Comparison of ENCODE assay signal across 2 cellular contexts in the genomic region with DNA sequence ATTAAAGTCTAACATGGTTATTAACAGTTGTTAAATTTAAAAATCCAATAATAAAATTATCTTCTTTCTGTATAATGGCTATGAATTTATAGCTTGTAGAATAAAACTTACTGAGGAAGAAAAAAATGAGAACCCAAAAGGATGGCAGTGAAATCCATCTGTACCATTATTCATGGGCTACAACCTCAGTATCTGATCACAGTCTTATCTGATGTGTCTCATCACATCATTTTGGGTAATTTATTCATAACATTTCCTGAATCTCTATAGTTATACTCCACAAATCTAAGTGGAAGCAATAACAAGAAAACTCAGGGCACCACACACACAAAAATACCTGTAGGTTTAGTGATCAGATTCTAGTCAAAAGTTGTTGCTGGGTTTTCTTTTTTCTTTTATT.
TF ChIP-seq lines count a peak whose summit lies in the region.

No MANE protein-coding gene starts in this region.

TF ChIP-seq in SK-N-SH, 30 proteins besides CTCF, POLR2A, EP300 and RAD21 (continued from another document):
- TF ChIP-seq, protein P1, sequence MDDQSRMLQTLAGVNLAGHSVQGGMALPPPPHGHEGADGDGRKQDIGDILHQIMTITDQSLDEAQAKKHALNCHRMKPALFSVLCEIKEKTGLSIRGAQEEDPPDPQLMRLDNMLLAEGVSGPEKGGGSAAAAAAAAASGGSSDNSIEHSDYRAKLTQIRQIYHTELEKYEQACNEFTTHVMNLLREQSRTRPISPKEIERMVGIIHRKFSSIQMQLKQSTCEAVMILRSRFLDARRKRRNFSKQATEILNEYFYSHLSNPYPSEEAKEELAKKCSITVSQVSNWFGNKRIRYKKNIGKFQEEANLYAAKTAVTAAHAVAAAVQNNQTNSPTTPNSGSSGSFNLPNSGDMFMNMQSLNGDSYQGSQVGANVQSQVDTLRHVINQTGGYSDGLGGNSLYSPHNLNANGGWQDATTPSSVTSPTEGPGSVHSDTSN (IDR thresholded peaks at IDR 0.05) = peak; percentile 44; the same call in 1 of the 2 replicates
- TF ChIP-seq TEAD4 (IDR thresholded peaks at IDR 0.05; ENCODE audit: borderline replicate concordance, insufficient read depth) (no peak), JUND (IDR thresholded peaks at IDR 0.05) (0 out of 2 replicates have a peak, but pooled peaks have one; percentile 21)

TF ChIP-seq in SK-N-SH treated with all-trans-retinoic acid at 6 μM for 48 hours, 23 proteins besides CTCF, POLR2A, EP300 and RAD21 (continued from another document):
- TF ChIP-seq TSHZ2 (CRISPR knock-in tag; IDR thresholded peaks at IDR 0.05) = no peak
- TF ChIP-seq OSR1 (CRISPR knock-in tag; IDR thresholded peaks at IDR 0.05) = no peak
- no peak for TF ChIP-seq ZNF8 (CRISPR knock-in tag; IDR thresholded peaks at IDR 0.05)
- TF ChIP-seq, protein P2, sequence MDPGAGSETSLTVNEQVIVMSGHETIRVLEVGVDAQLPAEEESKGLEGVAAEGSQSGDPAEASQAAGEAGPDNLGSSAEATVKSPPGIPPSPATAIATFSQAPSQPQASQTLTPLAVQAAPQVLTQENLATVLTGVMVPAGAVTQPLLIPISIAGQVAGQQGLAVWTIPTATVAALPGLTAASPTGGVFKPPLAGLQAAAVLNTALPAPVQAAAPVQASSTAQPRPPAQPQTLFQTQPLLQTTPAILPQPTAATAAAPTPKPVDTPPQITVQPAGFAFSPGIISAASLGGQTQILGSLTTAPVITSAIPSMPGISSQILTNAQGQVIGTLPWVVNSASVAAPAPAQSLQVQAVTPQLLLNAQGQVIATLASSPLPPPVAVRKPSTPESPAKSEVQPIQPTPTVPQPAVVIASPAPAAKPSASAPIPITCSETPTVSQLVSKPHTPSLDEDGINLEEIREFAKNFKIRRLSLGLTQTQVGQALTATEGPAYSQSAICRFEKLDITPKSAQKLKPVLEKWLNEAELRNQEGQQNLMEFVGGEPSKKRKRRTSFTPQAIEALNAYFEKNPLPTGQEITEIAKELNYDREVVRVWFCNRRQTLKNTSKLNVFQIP (CRISPR knock-in tag; IDR thresholded peaks at IDR 0.05; ENCODE audit: borderline replicate concordance, low read depth) = no peak
